10 cellular contexts compared by ENCODE assay signal in genomic region chr14:64761441-64762043, GRCh38. TPM values are rescaled to one million over a fixed set of nuclear protein-coding genes. Genes with fewer than 3 reads are reported as not detected.
DNase-seq lines count a peak whose midpoint lies in the region; TF ChIP-seq lines count a peak whose summit lies in the region.
"Had no signal": no experiment of that assay in that cellular context is flagged by ENCODE, and none has a peak within 500 bp of the region (broad histone marks: within the 10 kb centered on the region; RNA-seq: fewer than 3 reads in every experiment).

No MANE protein-coding gene starts in this region.

- DNase-seq in DMS79 treated with DMSO at 0.1 percent for 48 hours (lab: John Stamatoyannopoulos, UW) (peak; percentile 99), RPMI8226 (peak; percentile 83), fibroblast of the aortic adventitia (ENCODE audit: low read depth) (no peak), retinal pigment epithelial cell (ENCODE audit: low read depth) (no peak), GDM1 (lab: John Stamatoyannopoulos, UW) (no peak), epidermal melanocyte (ENCODE audit: insufficient read length, low spot score) (no peak), NCI-H128 (lab: John Stamatoyannopoulos, UW; ENCODE audit: unreplicated experiment) (no peak), NCI-H226 (no peak)

- H3K4me3 ChIP-seq in fibroblast of the aortic adventitia (ENCODE audit: low read depth, low read length) (no peak overlapping the region), retinal pigment epithelial cell (ENCODE audit: low read length) (no peak overlapping the region)
- H3K4me3 ChIP-seq: SJSA1, upper lobe of left lung had no signal

- TF ChIP-seq CTCF in fibroblast of the aortic adventitia (IDR thresholded peaks at IDR 0.05; ENCODE audit: insufficient read depth, low read length), result peak; percentile 11
- peak; percentile 33 for TF ChIP-seq CTCF in retinal pigment epithelial cell (conservative IDR thresholded peaks at IDR 0.05; ENCODE audit: low read depth, low read length)

RNA-seq across cellular contexts. Expression of gene PLEKHG3, which starts 57.3 kb away (rescaled TPM):
- total RNA-seq in fibroblast of the aortic adventitia (ENCODE audit: low replicate concordance), result 8.2 and 9.0 TPM in 2 replicates

Comparison
In these comparisons a context has a peak if more than half of its experiments do, and no peak if none do; other contexts are left out.
1. DNase-seq: peak in DMS79 treated with DMSO at 0.1 percent for 48 hours (single experiment) and RPMI8226 (single experiment); none in fibroblast of the aortic adventitia (single experiment), retinal pigment epithelial cell (single experiment), GDM1 (single experiment), epidermal melanocyte (single experiment), NCI-H128 (single experiment) and NCI-H226 (single experiment).